ENCODE assay signal across 23 cellular contexts in the genomic region with DNA sequence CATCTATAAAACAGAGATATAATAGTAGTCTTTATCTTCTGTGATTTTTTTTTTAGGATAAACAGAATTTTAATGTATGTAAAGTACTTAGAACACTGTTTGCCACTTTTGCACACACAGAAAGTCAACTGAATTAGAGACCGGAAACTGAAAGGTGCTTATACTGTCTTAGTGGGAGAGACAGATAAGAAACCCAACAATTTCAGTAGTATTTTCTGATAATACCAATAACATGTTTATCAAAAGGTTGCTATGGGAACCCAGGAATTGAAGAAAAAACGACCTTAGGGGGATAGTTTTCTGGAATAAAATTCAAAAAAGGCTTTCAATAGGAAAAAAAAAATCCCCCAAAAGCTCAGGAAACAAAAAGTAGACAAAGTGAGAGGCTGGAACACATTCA.
"Had no signal": no experiment of that assay in that cellular context is flagged by ENCODE, and none has a peak within 500 bp of the region (broad histone marks: within the 10 kb centered on the region; RNA-seq: fewer than 3 reads in every experiment).

No MANE protein-coding gene starts in this region.

- ATAC-seq: left colon; left lung; lower lobe of right lung; naive thymus-derived CD8-positive, alpha-beta T cell; pancreas; right cardiac atrium; sciatic nerve; stimulated activated naive B cell treated with anti-CD40 and anti-IgM and Interleukin-4, amounts not matched to agents 10 μg/mL and 1 μg/mL and 100 μg/mL, for 72 hours; stimulated activated naive CD8-positive, alpha-beta T cell treated with anti-CD3 and anti-CD28 coated beads, Interleukin-15, Interleukin-2, amounts not matched to agents 100 U/mL and 50 U/mL, for 24 hours had no signal

- DNase-seq: kidney; left colon; lower lobe of right lung; mammary epithelial cell; mesenchymal stem cell; naive thymus-derived CD8-positive, alpha-beta T cell; nucleus accumbens; pancreas; retina; right cardiac atrium; stimulated activated CD4-positive, alpha-beta T cell treated with anti-CD3 and anti-CD28 coated beads, Interleukin-12 subunit alpha, Interleukin-12 subunit beta, amount 100 ng/mL, for 4 hours; stimulated activated CD4-positive, alpha-beta T cell treated with anti-CD3 and anti-CD28 coated beads, Interleukin-15, amount 100 ng/mL, for 24 hours; stimulated activated CD4-positive, alpha-beta T cell treated with anti-CD3 and anti-CD28 coated beads, Interleukin-2, amount 100 ng/mL, for 24 hours; stimulated activated CD4-positive, alpha-beta T cell treated with anti-CD3 and anti-CD28 coated beads, Interleukin-4, amount 100 ng/mL, for 1 hour; stimulated activated naive B cell treated with anti-CD40 and anti-IgM and Interleukin-4, amounts not matched to agents 10 μg/mL and 1 μg/mL and 100 μg/mL, for 72 hours; stimulated activated naive CD8-positive, alpha-beta T cell treated with anti-CD3 and anti-CD28 coated beads, Interleukin-15, Interleukin-2, amounts not matched to agents 100 U/mL and 50 U/mL, for 24 hours; stomach; testis; thyroid gland; transverse colon; upper lobe of left lung had no signal
